In genomic region chr2:54975598-54976507, GRCh38 we compare ENCODE assay signal across 15 cellular contexts.
DNase-seq lines count a peak whose midpoint lies in the region; ATAC-seq and TF ChIP-seq lines count a peak whose summit lies in the region.
"Had no signal": no experiment of that assay in that cellular context is flagged by ENCODE, and none has a peak within 500 bp of the region (broad histone marks: within the 10 kb centered on the region; RNA-seq: fewer than 3 reads in every experiment).

No MANE protein-coding gene starts in this region.

- WGBS in heart right ventricle, 2 donors, result 70 to 73% methylated on average over 5 of the region's 5 CpGs
- WGBS in sigmoid colon, 2 donors, result 81 to 92% methylated on average over 5 of the region's 5 CpGs
- 93% methylated on average over 5 of the region's 5 CpGs for WGBS in hepatocyte (ENCODE audit: low lambda C conversion rate, missing lambda C conversion rate)

- TF ChIP-seq POLR2A in sigmoid colon (IDR thresholded peaks at IDR 0.05), result no peak

- no peaks in the 10 kb centered on the region for H3K27me3 Mint-ChIP-seq in T-helper 17 cell

- H3K36me3 ChIP-seq in heart right ventricle (peaks cover 0 to 41% (median 0%) of the 10 kb centered on the region in 9 donors), sigmoid colon (peaks cover 0 to 12% (median 0%) of the 10 kb centered on the region in 4 donors), hepatocyte (replicated peaks; ENCODE audit: insufficient read depth, low read depth) (no peaks in the 10 kb centered on the region)
- H3K36me3 ChIP-seq: prostate gland had no signal

- intact Hi-C loops in heart right ventricle (cut with DNase I), result no loop called here
- intact Hi-C loops in sigmoid colon (cut with DNase I), result no loop called here

- peaks cover 72% of the 10 kb centered on the region for H4K20me1 ChIP-seq in hepatocyte (ENCODE audit: insufficient read depth, poor library complexity, severe bottlenecking)

- peaks cover 5% of the 10 kb centered on the region for H3K36me3 Mint-ChIP-seq in T-helper 17 cell (ENCODE audit: low read depth)

- TF ChIP-seq EP300 in sigmoid colon (IDR thresholded peaks at IDR 0.05), result no peak

- no peaks in the 10 kb centered on the region for H3K27me3 ChIP-seq in heart right ventricle
- no peaks in the 10 kb centered on the region for H3K27me3 ChIP-seq in sigmoid colon
- H3K27me3 ChIP-seq in hepatocyte, result no peaks in the 10 kb centered on the region

- H3K27ac ChIP-seq in heart right ventricle (peak overlapping the region in 5 of 10 donors; percentile 10 to 54 (median 41)), sigmoid colon (peak overlapping the region; percentile 16 to 64 (median 44)), hepatocyte (no peak overlapping the region)
- H3K27ac ChIP-seq: prostate gland had no signal

- H2AFZ ChIP-seq in hepatocyte, result no peak overlapping the region

- no peak overlapping the region for H3K4me3 Mint-ChIP-seq in T-helper 17 cell
- H3K4me3 Mint-ChIP-seq: H9 had no signal

- H3K79me2 ChIP-seq in hepatocyte, result peaks cover 95% of the 10 kb centered on the region

- ATAC-seq in T-helper 17 cell, result no peak
- peak in 7 of 8 donors; percentile 41 to 77 (median 62) for ATAC-seq in heart right ventricle
- no peak for ATAC-seq in GM18498 (IDR thresholded peaks at IDR 0.05; ENCODE audit: unreplicated experiment)

- no peaks in the 10 kb centered on the region for H3K9me2 ChIP-seq in hepatocyte (replicated peaks; ENCODE audit: insufficient read depth)

- peaks cover 5 to 66% (median 60%) of the 10 kb centered on the region in 9 donors for H3K4me1 ChIP-seq in heart right ventricle
- H3K4me1 ChIP-seq in sigmoid colon, result peaks cover 0 to 71% (median 58%) of the 10 kb centered on the region in 4 donors
- H3K4me1 ChIP-seq in hepatocyte (ENCODE audit: insufficient read depth), result peaks cover 16% of the 10 kb centered on the region

- H3K9me3 ChIP-seq in T-helper 17 cell (ENCODE audit: control insufficient read depth, low read length, poor library complexity, severe bottlenecking) (no peaks in the 10 kb centered on the region), heart right ventricle (no peaks in the 10 kb centered on the region), sigmoid colon (no peaks in the 10 kb centered on the region), hepatocyte (ENCODE audit: low read depth) (no peaks in the 10 kb centered on the region)
- H3K9me3 ChIP-seq: prostate gland had no signal

- peak overlapping the region; percentile 72 for H3K27ac Mint-ChIP-seq in T-helper 17 cell

- TF ChIP-seq CTCF in heart right ventricle (IDR thresholded peaks at IDR 0.05) (no peak), sigmoid colon (IDR thresholded peaks at IDR 0.05) (no peak), hepatocyte (IDR thresholded peaks at IDR 0.05; ENCODE audit: poor library complexity) (no peak)

- H3K4me2 ChIP-seq in hepatocyte, result no peak overlapping the region

- peaks cover 22% of the 10 kb centered on the region for H3K4me1 Mint-ChIP-seq in T-helper 17 cell

- H3K4me3 ChIP-seq in heart right ventricle (no peak overlapping the region), sigmoid colon (no peak overlapping the region), hepatocyte (no peak overlapping the region)
- H3K4me3 ChIP-seq: prostate gland had no signal

- peak; percentile 34 for DNase-seq in EH (ENCODE audit: low read depth)
- DNase-seq in T-helper 17 cell, result no peak
- no peak for DNase-seq in heart right ventricle
- no peak for DNase-seq in sigmoid colon
- DNase-seq in T1000 (lab: John Stamatoyannopoulos, UW), result no peak
- no peak for DNase-seq in NCI-H1930 (lab: John Stamatoyannopoulos, UW)
- DNase-seq in hepatocyte (ENCODE audit: low spot score), result no peak
- DNase-seq: cerebellar nuclear complex; H9; NCI-H187 treated with DMSO at 0.1 percent for 48 hours; NCI-H774; stimulated activated CD4-positive, alpha-beta T cell treated with anti-CD3 and anti-CD28 coated beads, Interleukin-4, amount 100 ng/mL, for 4 hours; stimulated activated naive CD4-positive, alpha-beta T cell treated with Interleukin-2 at 50 U/mL for 16 hours had no signal

Comparison
In these comparisons a context has a peak if more than half of its experiments do, and no peak if none do; other contexts are left out.
1. ATAC-seq: peak in heart right ventricle (7 of 8); none in T-helper 17 cell (single experiment) and GM18498 (single experiment).